In the genomic region with DNA sequence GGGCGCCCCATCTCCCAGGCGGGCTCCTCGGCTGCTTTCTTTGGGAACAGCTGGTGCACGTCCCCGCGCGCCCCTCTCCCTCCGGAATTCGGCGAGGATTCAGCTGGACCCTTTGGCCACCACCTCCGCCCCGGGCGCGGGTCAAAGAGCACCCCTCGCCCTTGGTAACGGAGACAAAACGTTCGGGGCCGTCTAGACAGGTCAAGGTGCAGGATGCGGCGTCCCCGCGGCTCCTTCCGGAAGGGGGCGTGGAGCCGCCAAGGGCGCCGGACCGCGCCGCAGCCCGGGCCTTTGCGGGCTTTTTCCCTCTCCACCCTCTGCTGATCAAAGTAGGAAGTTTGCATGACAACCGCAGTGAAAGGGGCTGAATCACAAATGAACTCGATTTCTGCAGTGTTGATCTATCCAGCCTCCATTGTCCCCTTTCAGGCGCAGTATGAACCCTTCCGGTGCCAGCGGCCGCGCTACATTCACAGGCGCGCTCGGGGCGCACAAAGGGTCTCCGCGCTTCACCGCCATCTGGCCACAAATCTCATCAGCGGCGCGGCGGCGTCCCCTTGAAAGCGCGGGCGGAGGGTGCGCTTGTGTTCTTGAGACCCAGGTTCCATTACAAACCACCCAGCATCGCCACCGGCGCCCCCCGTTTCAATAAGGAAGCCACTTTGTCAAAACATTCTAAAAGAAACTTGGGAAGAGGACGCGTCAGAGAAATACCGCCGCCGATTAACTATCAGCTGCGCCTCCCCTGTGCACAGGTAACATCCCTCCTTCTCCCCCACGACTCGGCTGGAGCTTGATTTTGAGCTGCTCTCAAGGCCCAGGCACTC, we compare ENCODE assay signal across 13 cellular contexts. TPM values are rescaled to one million over a fixed set of nuclear protein-coding genes. Genes with fewer than 3 reads are reported as not detected.
DNase-seq lines count a peak whose midpoint lies in the region; TF ChIP-seq lines count a peak whose summit lies in the region.
"Had no signal": no experiment of that assay in that cellular context is flagged by ENCODE, and none has a peak within 500 bp of the region (broad histone marks: within the 10 kb centered on the region; RNA-seq: fewer than 3 reads in every experiment).

No MANE protein-coding gene starts in this region.

- no peak for DNase-seq in activated T-cell treated with anti-CD3 and anti-CD28 coated beads, Interleukin-2, amount 50 U/mL, for 24 hours
- no peak for DNase-seq in activated T-cell treated with anti-CD3 and anti-CD28 coated beads, Interleukin-2, amount 50 U/mL, for 1 hour
- DNase-seq in WERI-Rb-1 = peak; percentile 73
- DNase-seq in OCI-M2 (lab: John Stamatoyannopoulos, UW; ENCODE audit: unreplicated experiment) = no peak
- DNase-seq in germinal center (ENCODE audit: low spot score) = no peak
- DNase-seq in stimulated activated CD4-positive, alpha-beta T cell treated with anti-CD3 and anti-CD28 coated beads, Interleukin-4, amount 100 ng/mL, for 4 hours = no peak
- DNase-seq: activated CD8-positive, alpha-beta memory T cell treated with anti-CD3 and anti-CD28 coated beads, Interleukin-2, amount 50 U/mL, for 4 hours; AML-193; Right ventricle myocardium superior; stimulated activated CD4-positive, alpha-beta T cell treated with anti-CD3 and anti-CD28 coated beads, Interleukin-4, amount 100 ng/mL, for 24 hours had no signal

- H3K27me3 ChIP-seq in WERI-Rb-1 (ENCODE audit: insufficient read depth, low read depth, severe bottlenecking) (no peaks in the 10 kb centered on the region), skeletal muscle tissue (ENCODE audit: control insufficient read depth in 3 of 3, insufficient read depth in 3 of 3, low read length in 3 of 3) (peaks cover 57 to 71% (median 65%) of the 10 kb centered on the region in 3 donors)

- H3K27me3 Mint-ChIP-seq in activated T-cell treated with anti-CD3 and anti-CD28 coated beads, Interleukin-2, amount 50 U/mL, for 24 hours = peaks cover 91% of the 10 kb centered on the region

- no peak overlapping the region for H3K27ac Mint-ChIP-seq in activated T-cell treated with anti-CD3 and anti-CD28 coated beads, Interleukin-2, amount 50 U/mL, for 24 hours

- TF ChIP-seq CTCF in WERI-Rb-1 (IDR thresholded peaks at IDR 0.05; ENCODE audit: low read depth, low read length) = peak; percentile 37; the same call in 1 of the 2 replicates

- no peaks in the 10 kb centered on the region for H3K9me3 Mint-ChIP-seq in activated T-cell treated with anti-CD3 and anti-CD28 coated beads, Interleukin-2, amount 50 U/mL, for 24 hours

- no peaks in the 10 kb centered on the region for H3K9me3 ChIP-seq in WERI-Rb-1 (ENCODE audit: severe bottlenecking)
- no peaks in the 10 kb centered on the region for H3K9me3 ChIP-seq in iPS-18c (ENCODE audit: control insufficient read depth, insufficient read depth, low read length)
- H3K9me3 ChIP-seq in skeletal muscle tissue (ENCODE audit: control insufficient read depth in 3 of 3, low read length in 3 of 3) = no peaks in the 10 kb centered on the region

- peak overlapping the region; percentile 70 for H3K4me3 ChIP-seq in WERI-Rb-1 (ENCODE audit: low read depth, low read length)
- peak overlapping the region; percentile 47 for H3K4me3 ChIP-seq in iPS-18c (ENCODE audit: insufficient read depth, low read depth, low read length)
- H3K4me3 ChIP-seq in skeletal muscle tissue (ENCODE audit: low read length in 3 of 3) = peak overlapping the region in 2 of 3 donors; percentile 25 to 52

- no peaks in the 10 kb centered on the region for H3K36me3 Mint-ChIP-seq in activated T-cell treated with anti-CD3 and anti-CD28 coated beads, Interleukin-2, amount 50 U/mL, for 24 hours (ENCODE audit: low read depth)

- H3K9ac ChIP-seq in skeletal muscle tissue (ENCODE audit: low read depth in 1 of 3, low read length in 3 of 3) = no peak overlapping the region

- H3K4me1 Mint-ChIP-seq in activated T-cell treated with anti-CD3 and anti-CD28 coated beads, Interleukin-2, amount 50 U/mL, for 24 hours (ENCODE audit: low read depth) = peaks cover 19% of the 10 kb centered on the region

- H3K4me1 ChIP-seq in skeletal muscle tissue (ENCODE audit: control insufficient read depth in 3 of 3, insufficient read depth in 3 of 3, low read length in 3 of 3) = peaks cover 0 to 10% (median 0%) of the 10 kb centered on the region in 3 donors

- H3K36me3 ChIP-seq in WERI-Rb-1 = 0 out of 2 replicates have a peak, but pooled peaks cover 3% of the 10 kb centered on the region
- no peaks in the 10 kb centered on the region for H3K36me3 ChIP-seq in skeletal muscle tissue (ENCODE audit: control insufficient read depth in 3 of 3, insufficient read depth in 3 of 3, low read length in 3 of 3)

- H3K27ac ChIP-seq in WERI-Rb-1 = peak overlapping the region; percentile 92
- no peak overlapping the region for H3K27ac ChIP-seq in skeletal muscle tissue (ENCODE audit: low read depth, low read length)

- H3K4me3 Mint-ChIP-seq in activated T-cell treated with anti-CD3 and anti-CD28 coated beads, Interleukin-2, amount 50 U/mL, for 24 hours = peak overlapping the region; percentile 64

RNA-seq across cellular contexts. Expression of a gene that starts 36.4 kb away (rescaled TPM):
- 0.52 TPM for total RNA-seq in skeletal muscle tissue
- total RNA-seq: liver, Right ventricle myocardium superior had no signal

RNA-seq across cellular contexts. Expression of a gene that starts 52.0 kb away (rescaled TPM):
- total RNA-seq in skeletal muscle tissue = under 0.01 TPM
